ENCODE assay signal across 1 cellular context in the genomic region with DNA sequence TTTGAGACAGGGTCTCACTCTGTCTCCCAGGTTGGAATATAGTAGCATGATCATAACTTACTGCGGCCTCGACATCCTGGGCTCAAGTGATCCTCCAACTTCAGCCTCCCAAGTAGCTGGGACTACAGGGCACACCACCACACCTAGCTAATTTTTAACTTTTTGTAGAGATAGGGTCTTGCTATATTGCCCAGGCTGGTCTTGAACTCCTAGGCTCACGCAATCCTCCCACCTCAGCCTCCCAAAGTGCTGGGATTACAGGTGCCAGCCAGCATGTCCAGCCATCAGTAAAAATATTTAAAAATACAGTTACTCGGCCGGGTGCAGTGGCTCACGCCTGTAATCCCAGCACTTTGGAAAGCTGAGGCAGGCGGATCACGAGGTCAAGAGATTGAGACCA. TPM values are rescaled to one million over a fixed set of nuclear protein-coding genes. Genes with fewer than 3 reads are reported as not detected.
"Had no signal": no experiment of that assay in that cellular context is flagged by ENCODE, and none has a peak within 500 bp of the region (broad histone marks: within the 10 kb centered on the region; RNA-seq: fewer than 3 reads in every experiment).

No MANE protein-coding gene starts in this region.

RNA-seq across cellular contexts. Expression of gene TEX54, which starts 4.5 kb away (rescaled TPM):
- total RNA-seq: G401 had no signal
